Comparison of ENCODE assay signal across 2 cellular contexts in genomic region chr20:23336476-23336875, GRCh38.
A peak's percentile ranks its signal among the peaks of the same experiment; 100 is the strongest.
TF ChIP-seq lines count a peak whose summit lies in the region.

No MANE protein-coding gene starts in this region.

TF ChIP-seq in HepG2, 621 proteins besides CTCF, POLR2A, EP300 and RAD21:
- TF ChIP-seq ZNF235 (CRISPR knock-in tag; IDR thresholded peaks at IDR 0.05; ENCODE audit: borderline replicate concordance), result no peak
- 0 out of 2 replicates have a peak, but pooled peaks have one; percentile 19 for TF ChIP-seq ZNF556 (CRISPR knock-in tag; IDR thresholded peaks at IDR 0.05; ENCODE audit: borderline replicate concordance)
- TF ChIP-seq NFYC (CRISPR knock-in tag; IDR thresholded peaks at IDR 0.05), result peak; percentile 75
- peak; percentile 50 for TF ChIP-seq HNF4G (IDR thresholded peaks at IDR 0.05; ENCODE audit: borderline replicate concordance, low read depth, low read length)
- TF ChIP-seq HNF4G (CRISPR knock-in tag; IDR thresholded peaks at IDR 0.05; ENCODE audit: borderline replicate concordance, low read depth), result no peak
- no peak for TF ChIP-seq IKZF4 (CRISPR knock-in tag; IDR thresholded peaks at IDR 0.05; ENCODE audit: borderline replicate concordance, low read depth, not compliant biosample characterization)
- peak; percentile 69 for TF ChIP-seq HNF4A (CRISPR knock-in tag; IDR thresholded peaks at IDR 0.05)
- no peak for TF ChIP-seq ZNF841 (CRISPR knock-in tag; IDR thresholded peaks at IDR 0.05; ENCODE audit: borderline replicate concordance)
- no peak for TF ChIP-seq KDM5A (IDR thresholded peaks at IDR 0.05; ENCODE audit: borderline replicate concordance, low read length)
- TF ChIP-seq NCOR1 (IDR thresholded peaks at IDR 0.05; ENCODE audit: borderline replicate concordance, low read length), result peak; percentile 55; the same call in 1 of the 2 replicates
- no peak for TF ChIP-seq JUNB (CRISPR knock-in tag; IDR thresholded peaks at IDR 0.05; ENCODE audit: borderline replicate concordance)
- TF ChIP-seq NFYB (CRISPR knock-in tag; IDR thresholded peaks at IDR 0.05), result peak; percentile 71
- TF ChIP-seq, protein P1, sequence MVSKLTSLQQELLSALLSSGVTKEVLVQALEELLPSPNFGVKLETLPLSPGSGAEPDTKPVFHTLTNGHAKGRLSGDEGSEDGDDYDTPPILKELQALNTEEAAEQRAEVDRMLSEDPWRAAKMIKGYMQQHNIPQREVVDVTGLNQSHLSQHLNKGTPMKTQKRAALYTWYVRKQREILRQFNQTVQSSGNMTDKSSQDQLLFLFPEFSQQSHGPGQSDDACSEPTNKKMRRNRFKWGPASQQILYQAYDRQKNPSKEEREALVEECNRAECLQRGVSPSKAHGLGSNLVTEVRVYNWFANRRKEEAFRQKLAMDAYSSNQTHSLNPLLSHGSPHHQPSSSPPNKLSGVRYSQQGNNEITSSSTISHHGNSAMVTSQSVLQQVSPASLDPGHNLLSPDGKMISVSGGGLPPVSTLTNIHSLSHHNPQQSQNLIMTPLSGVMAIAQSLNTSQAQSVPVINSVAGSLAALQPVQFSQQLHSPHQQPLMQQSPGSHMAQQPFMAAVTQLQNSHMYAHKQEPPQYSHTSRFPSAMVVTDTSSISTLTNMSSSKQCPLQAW (CRISPR knock-in tag; IDR thresholded peaks at IDR 0.05), result 0 out of 2 replicates have a peak, but pooled peaks have one; percentile 8

TF ChIP-seq in WTC11, 78 proteins besides CTCF, POLR2A, EP300 and RAD21:
- TF ChIP-seq SMAD4 (CRISPR knock-in tag; IDR thresholded peaks at IDR 0.05) (no peak), JUN (CRISPR knock-in tag; IDR thresholded peaks at IDR 0.05) (no peak), HMGA2 (CRISPR knock-in tag; IDR thresholded peaks at IDR 0.05) (no peak), MLX (CRISPR knock-in tag; IDR thresholded peaks at IDR 0.05) (no peak), AFF4 (CRISPR knock-in tag; IDR thresholded peaks at IDR 0.05; ENCODE audit: borderline replicate concordance) (no peak), ELF4 (CRISPR knock-in tag; IDR thresholded peaks at IDR 0.05; ENCODE audit: low read depth) (no peak), RORB (CRISPR knock-in tag; IDR thresholded peaks at IDR 0.05) (no peak), MXD4 (CRISPR knock-in tag; IDR thresholded peaks at IDR 0.05; ENCODE audit: borderline replicate concordance) (no peak), E2F5 (CRISPR knock-in tag; IDR thresholded peaks at IDR 0.05) (no peak), IRF2 (CRISPR knock-in tag; IDR thresholded peaks at IDR 0.05; ENCODE audit: borderline replicate concordance, low read depth) (no peak), TCF7 (CRISPR knock-in tag; IDR thresholded peaks at IDR 0.05; ENCODE audit: low read depth) (no peak), RELA (CRISPR knock-in tag; IDR thresholded peaks at IDR 0.05; ENCODE audit: borderline replicate concordance) (no peak), ZNF671 (CRISPR knock-in tag; IDR thresholded peaks at IDR 0.05) (no peak), SMAD3 (CRISPR knock-in tag; IDR thresholded peaks at IDR 0.05; ENCODE audit: borderline replicate concordance) (no peak)
- TF ChIP-seq, protein P2, sequence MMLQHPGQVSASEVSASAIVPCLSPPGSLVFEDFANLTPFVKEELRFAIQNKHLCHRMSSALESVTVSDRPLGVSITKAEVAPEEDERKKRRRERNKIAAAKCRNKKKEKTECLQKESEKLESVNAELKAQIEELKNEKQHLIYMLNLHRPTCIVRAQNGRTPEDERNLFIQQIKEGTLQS (CRISPR knock-in tag; conservative IDR thresholded peaks at IDR 0.05), result no peak
